ENCODE assay signal across 1 cellular context in genomic region chr15:67839929-67840746, GRCh38.
TF ChIP-seq lines count a peak whose summit lies in the region.

Gene RNU6-1, minus strand, starts transcription at chr15:67840045.

TF ChIP-seq in GM12878, 131 proteins besides CTCF, POLR2A, EP300 and RAD21 (continued from another document and continues in another):
- TF ChIP-seq ZBTB40 (IDR thresholded peaks at IDR 0.05; ENCODE audit: borderline replicate concordance) (peak; percentile 89; the same call in 1 of the 2 replicates), NKRF (conservative IDR thresholded peaks at IDR 0.05) (peak; percentile 66; the same call in 1 of the 2 replicates), POU2F2 (IDR thresholded peaks at IDR 0.05; ENCODE audit: borderline replicate concordance, low read depth, low read length) (peak; percentile 97), GATAD2B (conservative IDR thresholded peaks at IDR 0.05; ENCODE audit: low read depth) (peak; percentile 84), POLR2AphosphoS5 (IDR thresholded peaks at IDR 0.05; ENCODE audit: low read length) (peak; percentile 89), ZNF207 (IDR thresholded peaks at IDR 0.05; ENCODE audit: borderline replicate concordance) (no peak; the same call in 1 of the 2 replicates), YBX1 (IDR thresholded peaks at IDR 0.05) (no peak), ZNF622 (IDR thresholded peaks at IDR 0.05) (no peak), BRCA1 (IDR thresholded peaks at IDR 0.05; ENCODE audit: low read depth, low read length) (no peak), SMC3 (IDR thresholded peaks at IDR 0.05; ENCODE audit: borderline replicate concordance, low read length) (no peak), WRNIP1 (IDR thresholded peaks at IDR 0.05; ENCODE audit: borderline replicate concordance, low read depth, low read length) (no peak), DPF2 (IDR thresholded peaks at IDR 0.05) (peak; percentile 52; the same call in 1 of the 2 replicates), SRF (IDR thresholded peaks at IDR 0.05; ENCODE audit: low read depth in 2 of 2, low read length in 2 of 2) (no peak), EED (IDR thresholded peaks at IDR 0.05; ENCODE audit: low read depth) (no peak), SUPT20H (IDR thresholded peaks at IDR 0.05; ENCODE audit: borderline replicate concordance, control insufficient read depth, low read depth, low read length) (no peak), NFIC (IDR thresholded peaks at IDR 0.05; ENCODE audit: low read depth, low read length) (peak; percentile 57), RCOR1 (conservative IDR thresholded peaks at IDR 0.05; ENCODE audit: low read depth, low read length) (no peak), SREBF1 (IDR thresholded peaks at IDR 0.05; ENCODE audit: low read length) (0 out of 2 replicates have a peak, but pooled peaks have one; percentile 26), BCL3 (IDR thresholded peaks at IDR 0.05; ENCODE audit: borderline replicate concordance, insufficient read depth, low read depth, low read length, poor library complexity, severe bottlenecking) (no peak), ZSCAN29 (IDR thresholded peaks at IDR 0.05) (peak; percentile 95), SPI1 (IDR thresholded peaks at IDR 0.05; ENCODE audit: borderline replicate concordance, insufficient read depth, low read depth, low read length) (no peak), CREM (IDR thresholded peaks at IDR 0.05; ENCODE audit: low read depth) (peak; percentile 68), IRF4 (IDR thresholded peaks at IDR 0.05; ENCODE audit: low read depth, low read length) (no peak), CREB1 (IDR thresholded peaks at IDR 0.05; ENCODE audit: low read depth) (peak; percentile 45), PML (IDR thresholded peaks at IDR 0.05; ENCODE audit: low read length) (peak; percentile 19; the same call in 1 of the 2 replicates), PAX5 (IDR thresholded peaks at IDR 0.05; ENCODE audit: borderline replicate concordance, low read depth, low read length) (no peak), CUX1 (IDR thresholded peaks at IDR 0.05; ENCODE audit: insufficient replicate concordance, low read depth, low read length) (no peak), IRF5 (IDR thresholded peaks at IDR 0.05; ENCODE audit: borderline replicate concordance) (no peak)
- TF ChIP-seq, protein P1, sequence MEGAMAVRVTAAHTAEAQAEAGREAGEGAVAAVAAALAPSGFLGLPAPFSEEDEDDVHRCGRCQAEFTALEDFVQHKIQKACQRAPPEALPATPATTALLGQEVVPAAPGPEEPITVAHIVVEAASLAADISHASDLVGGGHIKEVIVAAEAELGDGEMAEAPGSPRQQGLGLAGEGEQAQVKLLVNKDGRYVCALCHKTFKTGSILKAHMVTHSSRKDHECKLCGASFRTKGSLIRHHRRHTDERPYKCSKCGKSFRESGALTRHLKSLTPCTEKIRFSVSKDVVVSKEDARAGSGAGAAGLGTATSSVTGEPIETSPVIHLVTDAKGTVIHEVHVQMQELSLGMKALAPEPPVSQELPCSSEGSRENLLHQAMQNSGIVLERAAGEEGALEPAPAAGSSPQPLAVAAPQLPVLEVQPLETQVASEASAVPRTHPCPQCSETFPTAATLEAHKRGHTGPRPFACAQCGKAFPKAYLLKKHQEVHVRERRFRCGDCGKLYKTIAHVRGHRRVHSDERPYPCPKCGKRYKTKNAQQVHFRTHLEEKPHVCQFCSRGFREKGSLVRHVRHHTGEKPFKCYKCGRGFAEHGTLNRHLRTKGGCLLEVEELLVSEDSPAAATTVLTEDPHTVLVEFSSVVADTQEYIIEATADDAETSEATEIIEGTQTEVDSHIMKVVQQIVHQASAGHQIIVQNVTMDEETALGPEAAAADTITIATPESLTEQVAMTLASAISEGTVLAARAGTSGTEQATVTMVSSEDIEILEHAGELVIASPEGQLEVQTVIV (IDR thresholded peaks at IDR 0.05; ENCODE audit: borderline replicate concordance, partially characterized antibody): no peak
- TF ChIP-seq, protein P2, sequence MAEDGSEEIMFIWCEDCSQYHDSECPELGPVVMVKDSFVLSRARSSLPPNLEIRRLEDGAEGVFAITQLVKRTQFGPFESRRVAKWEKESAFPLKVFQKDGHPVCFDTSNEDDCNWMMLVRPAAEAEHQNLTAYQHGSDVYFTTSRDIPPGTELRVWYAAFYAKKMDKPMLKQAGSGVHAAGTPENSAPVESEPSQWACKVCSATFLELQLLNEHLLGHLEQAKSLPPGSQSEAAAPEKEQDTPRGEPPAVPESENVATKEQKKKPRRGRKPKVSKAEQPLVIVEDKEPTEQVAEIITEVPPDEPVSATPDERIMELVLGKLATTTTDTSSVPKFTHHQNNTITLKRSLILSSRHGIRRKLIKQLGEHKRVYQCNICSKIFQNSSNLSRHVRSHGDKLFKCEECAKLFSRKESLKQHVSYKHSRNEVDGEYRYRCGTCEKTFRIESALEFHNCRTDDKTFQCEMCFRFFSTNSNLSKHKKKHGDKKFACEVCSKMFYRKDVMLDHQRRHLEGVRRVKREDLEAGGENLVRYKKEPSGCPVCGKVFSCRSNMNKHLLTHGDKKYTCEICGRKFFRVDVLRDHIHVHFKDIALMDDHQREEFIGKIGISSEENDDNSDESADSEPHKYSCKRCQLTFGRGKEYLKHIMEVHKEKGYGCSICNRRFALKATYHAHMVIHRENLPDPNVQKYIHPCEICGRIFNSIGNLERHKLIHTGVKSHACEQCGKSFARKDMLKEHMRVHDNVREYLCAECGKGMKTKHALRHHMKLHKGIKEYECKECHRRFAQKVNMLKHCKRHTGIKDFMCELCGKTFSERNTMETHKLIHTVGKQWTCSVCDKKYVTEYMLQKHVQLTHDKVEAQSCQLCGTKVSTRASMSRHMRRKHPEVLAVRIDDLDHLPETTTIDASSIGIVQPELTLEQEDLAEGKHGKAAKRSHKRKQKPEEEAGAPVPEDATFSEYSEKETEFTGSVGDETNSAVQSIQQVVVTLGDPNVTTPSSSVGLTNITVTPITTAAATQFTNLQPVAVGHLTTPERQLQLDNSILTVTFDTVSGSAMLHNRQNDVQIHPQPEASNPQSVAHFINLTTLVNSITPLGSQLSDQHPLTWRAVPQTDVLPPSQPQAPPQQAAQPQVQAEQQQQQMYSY (CRISPR knock-in tag; IDR thresholded peaks at IDR 0.05): no peak
- TF ChIP-seq, protein P3, sequence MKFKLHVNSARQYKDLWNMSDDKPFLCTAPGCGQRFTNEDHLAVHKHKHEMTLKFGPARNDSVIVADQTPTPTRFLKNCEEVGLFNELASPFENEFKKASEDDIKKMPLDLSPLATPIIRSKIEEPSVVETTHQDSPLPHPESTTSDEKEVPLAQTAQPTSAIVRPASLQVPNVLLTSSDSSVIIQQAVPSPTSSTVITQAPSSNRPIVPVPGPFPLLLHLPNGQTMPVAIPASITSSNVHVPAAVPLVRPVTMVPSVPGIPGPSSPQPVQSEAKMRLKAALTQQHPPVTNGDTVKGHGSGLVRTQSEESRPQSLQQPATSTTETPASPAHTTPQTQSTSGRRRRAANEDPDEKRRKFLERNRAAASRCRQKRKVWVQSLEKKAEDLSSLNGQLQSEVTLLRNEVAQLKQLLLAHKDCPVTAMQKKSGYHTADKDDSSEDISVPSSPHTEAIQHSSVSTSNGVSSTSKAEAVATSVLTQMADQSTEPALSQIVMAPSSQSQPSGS (IDR thresholded peaks at IDR 0.05; ENCODE audit: low read length): peak; percentile 65; the same call in 1 of the 2 replicates
